19 cellular contexts compared by ENCODE assay signal in the genomic region with DNA sequence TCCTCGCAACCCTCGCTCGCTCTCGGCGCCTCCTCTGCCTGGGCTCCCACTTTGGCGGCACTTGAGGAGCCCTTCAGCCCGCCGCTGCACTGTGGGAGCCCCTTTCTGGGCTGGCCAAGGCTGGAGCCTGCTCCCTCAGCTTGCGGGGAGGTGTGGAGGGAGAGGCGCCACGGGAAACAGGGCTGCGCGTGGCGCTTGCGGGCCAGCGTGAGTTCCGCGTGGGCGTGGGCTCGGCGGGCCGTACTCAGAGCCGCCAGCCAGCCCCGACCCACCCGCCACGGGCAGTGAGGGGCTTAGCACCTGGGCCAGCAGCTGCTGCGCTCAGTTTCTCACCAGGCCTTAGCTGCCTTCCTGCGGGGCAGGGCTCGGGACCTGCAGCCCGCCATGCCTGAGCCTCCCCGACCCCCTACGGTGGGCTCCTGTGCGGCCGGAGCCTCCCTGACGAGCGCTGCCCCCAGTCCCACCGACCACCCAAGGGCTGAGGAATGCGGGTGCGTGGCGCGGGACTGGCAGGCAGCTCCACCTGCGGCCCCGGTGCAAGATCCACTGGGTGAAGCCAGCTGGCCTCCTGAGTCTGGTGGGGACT. TPM values are rescaled to one million over a fixed set of nuclear protein-coding genes. Genes with fewer than 3 reads are reported as not detected.
"Had no signal": no experiment of that assay in that cellular context is flagged by ENCODE, and none has a peak within 500 bp of the region (broad histone marks: within the 10 kb centered on the region; RNA-seq: fewer than 3 reads in every experiment).

No MANE protein-coding gene starts in this region.

RNA-seq across cellular contexts. Expression of a gene that starts 34.3 kb away (rescaled TPM):
- total RNA-seq: activated CD4-positive, alpha-beta memory T cell treated with anti-CD3 and anti-CD28 coated beads, Interleukin-2, amount 10 ng/mL, durations not matched to agents 7 days and 5 days; activated CD4-positive, alpha-beta T cell treated with anti-CD3 and anti-CD28 coated beads for 36 hours; activated CD4-positive, alpha-beta T cell treated with anti-CD3 and anti-CD28 coated beads, Interleukin-2, amount 10 ng/mL, durations not matched to agents 7 days and 5 days; activated CD8-positive, alpha-beta memory T cell treated with anti-CD3 and anti-CD28 coated beads, Interleukin-2, amount 10 ng/mL, durations not matched to agents 7 days and 5 days; activated CD8-positive, alpha-beta T cell treated with anti-CD3 and anti-CD28 coated beads, Interleukin-2, amount 10 ng/mL, durations not matched to agents 7 days and 5 days; activated naive CD4-positive, alpha-beta T cell treated with anti-CD3 and anti-CD28 coated beads for 36 hours; activated naive CD4-positive, alpha-beta T cell treated with anti-CD3 and anti-CD28 coated beads, Interleukin-2, amount 50 U/mL, for 72 hours; activated naive CD8-positive, alpha-beta T cell treated with anti-CD3 and anti-CD28 coated beads for 36 hours; activated T-helper 2 cell treated with anti-CD3 and anti-CD28 coated beads, Interferon-gamma antibody, Interleukin-2, Interleukin-4, amounts not matched to agents 10 μg/mL and 5 μg/mL and 100 μg/mL, durations not matched to agents 14 hours and 24 hours and 36 hours; aorta; astrocyte; body of pancreas; cardiac septum; T-cell; T-helper 1 cell treated with Interleukin-12 subunit alpha and Interleukin-12 subunit beta and Interleukin-4 antibody, amounts not matched to agents 30 ng/mL and 1 ng/mL, for 36 hours; T-helper 17 cell; T-helper 2 cell treated with Interferon-gamma antibody and Interleukin-4, amounts not matched to agents 100 ng/mL and 5 ng/mL, for 36 hours; WTC11 had no signal
- polyA plus RNA-seq: adrenal gland, aorta had no signal
